In genomic region chr4:184114431-184114830, GRCh38 we compare ENCODE assay signal across 26 cellular contexts.
DNase-seq lines count a peak whose midpoint lies in the region; ATAC-seq and TF ChIP-seq lines count a peak whose summit lies in the region.
"Had no signal": no experiment of that assay in that cellular context is flagged by ENCODE, and none has a peak within 500 bp of the region (broad histone marks: within the 10 kb centered on the region; RNA-seq: fewer than 3 reads in every experiment).

No MANE protein-coding gene starts in this region.

- H3K9me3 ChIP-seq in PC-3 (ENCODE audit: low read length): no peaks in the 10 kb centered on the region
- H3K9me3 ChIP-seq in endodermal cell (ENCODE audit: control insufficient read depth, low read length): no peaks in the 10 kb centered on the region
- H3K9me3 ChIP-seq in neural progenitor cell (ENCODE audit: low read depth): no peaks in the 10 kb centered on the region
- H3K9me3 ChIP-seq: body of pancreas, MG63, prostate gland, testis had no signal

- H3K36me3 ChIP-seq in PC-3 (ENCODE audit: low read depth, low read length) (no peaks in the 10 kb centered on the region), endodermal cell (ENCODE audit: control insufficient read depth, insufficient read depth, low read length) (no peaks in the 10 kb centered on the region), neural progenitor cell (no peaks in the 10 kb centered on the region)
- H3K36me3 ChIP-seq: MG63, prostate gland, sigmoid colon had no signal

- intact Hi-C loops in PC-3 (cut with micrococcal nuclease): no loop called here

- H3K9ac ChIP-seq in PC-3 (ENCODE audit: low read length) (no peak overlapping the region), endodermal cell (ENCODE audit: extremely low read depth, low read length, poor library complexity, severe bottlenecking) (no peak overlapping the region), neural progenitor cell (no peak overlapping the region)

- H3K27ac Mint-ChIP-seq in endodermal cell: no peak overlapping the region
- H3K27ac Mint-ChIP-seq in neural progenitor cell: no peak overlapping the region
- no peak overlapping the region for H3K27ac Mint-ChIP-seq in stimulated activated naive CD8-positive, alpha-beta T cell treated with anti-CD3 and anti-CD28 coated beads, Interleukin-15, amount 100 ng/mL, for 72 hours
- H3K27ac Mint-ChIP-seq: activated CD4-positive, alpha-beta T cell treated with anti-CD3 and anti-CD28 coated beads, Interleukin-2, amount 10 ng/mL, durations not matched to agents 7 days and 5 days; CD4-positive, alpha-beta memory T cell; stimulated activated naive B cell treated with anti-CD40 and anti-IgM and Interleukin-4, amounts not matched to agents 10 μg/mL and 1 μg/mL and 100 μg/mL, for 72 hours had no signal

- H3K4me1 Mint-ChIP-seq in endodermal cell: no peaks in the 10 kb centered on the region
- no peaks in the 10 kb centered on the region for H3K4me1 Mint-ChIP-seq in neural progenitor cell
- no peaks in the 10 kb centered on the region for H3K4me1 Mint-ChIP-seq in stimulated activated naive CD8-positive, alpha-beta T cell treated with anti-CD3 and anti-CD28 coated beads, Interleukin-15, amount 100 ng/mL, for 72 hours
- H3K4me1 Mint-ChIP-seq: activated CD4-positive, alpha-beta T cell treated with anti-CD3 and anti-CD28 coated beads, Interleukin-2, amount 10 ng/mL, durations not matched to agents 7 days and 5 days; neural crest cell; stimulated activated naive B cell treated with anti-CD40 and anti-IgM and Interleukin-4, amounts not matched to agents 10 μg/mL and 1 μg/mL and 100 μg/mL, for 72 hours had no signal

- peak; percentile 20; the same call in 1 of the 3 replicates for TF ChIP-seq CTCF in GM12872 (IDR thresholded peaks at IDR 0.05; ENCODE audit: insufficient read depth, low read depth, low read length)
- TF ChIP-seq CTCF in PC-3 (conservative IDR thresholded peaks at IDR 0.05; ENCODE audit: low read depth, low read length): 0 out of 2 replicates have a peak, but pooled peaks have one; percentile 20
- peak; percentile 43 for TF ChIP-seq CTCF in endodermal cell (conservative IDR thresholded peaks at IDR 0.05)
- peak; percentile 4 for TF ChIP-seq CTCF in neural progenitor cell (IDR thresholded peaks at IDR 0.05)

- no peak overlapping the region for H3K4me3 Mint-ChIP-seq in endodermal cell
- H3K4me3 Mint-ChIP-seq in neural progenitor cell: no peak overlapping the region
- no peak overlapping the region for H3K4me3 Mint-ChIP-seq in stimulated activated naive CD8-positive, alpha-beta T cell treated with anti-CD3 and anti-CD28 coated beads, Interleukin-15, amount 100 ng/mL, for 72 hours
- H3K4me3 Mint-ChIP-seq: activated CD4-positive, alpha-beta T cell treated with anti-CD3 and anti-CD28 coated beads, Interleukin-2, amount 10 ng/mL, durations not matched to agents 7 days and 5 days; CD4-positive, alpha-beta memory T cell; neural crest cell; stimulated activated naive B cell treated with anti-CD40 and anti-IgM and Interleukin-4, amounts not matched to agents 10 μg/mL and 1 μg/mL and 100 μg/mL, for 72 hours had no signal

- 92% methylated on average over 8 of the region's 8 CpGs for whole genome bisulfite sequencing in endodermal cell (ENCODE audit: insufficient coverage in 1 of 2, insufficient read length in 1 of 2), 2 experiments

- CTCF ChIA-PET in PC-3 (lab: Charles Lee): no interaction called here

- no peak overlapping the region for H2AFZ ChIP-seq in PC-3 (ENCODE audit: low read length)
- H2AFZ ChIP-seq in neural progenitor cell (replicated peaks): no peak overlapping the region

- no peaks in the 10 kb centered on the region for H3K36me3 Mint-ChIP-seq in endodermal cell (ENCODE audit: low read depth)
- no peaks in the 10 kb centered on the region for H3K36me3 Mint-ChIP-seq in neural progenitor cell
- H3K36me3 Mint-ChIP-seq: CD4-positive, alpha-beta memory T cell; stimulated activated naive B cell treated with anti-CD40 and anti-IgM and Interleukin-4, amounts not matched to agents 10 μg/mL and 1 μg/mL and 100 μg/mL, for 72 hours had no signal

- H3F3A ChIP-seq in PC-3 (ENCODE audit: low read length, unreplicated experiment) (no peaks in the 10 kb centered on the region), neural progenitor cell (ENCODE audit: low read depth) (no peaks in the 10 kb centered on the region)

- H3K27me3 ChIP-seq in PC-3 (ENCODE audit: low read length): peaks cover 55% of the 10 kb centered on the region
- H3K27me3 ChIP-seq in endodermal cell (ENCODE audit: control insufficient read depth, insufficient read depth, low read length, poor library complexity, severe bottlenecking): no peaks in the 10 kb centered on the region
- no peaks in the 10 kb centered on the region for H3K27me3 ChIP-seq in neural progenitor cell
- H3K27me3 ChIP-seq: body of pancreas, MG63, testis had no signal

- H3K9me3 Mint-ChIP-seq in endodermal cell: no peaks in the 10 kb centered on the region
- H3K9me3 Mint-ChIP-seq in neural progenitor cell: peaks cover 4% of the 10 kb centered on the region
- H3K9me3 Mint-ChIP-seq in stimulated activated naive CD8-positive, alpha-beta T cell treated with anti-CD3 and anti-CD28 coated beads, Interleukin-15, amount 100 ng/mL, for 72 hours: no peaks in the 10 kb centered on the region
- H3K9me3 Mint-ChIP-seq: activated CD4-positive, alpha-beta T cell treated with anti-CD3 and anti-CD28 coated beads, Interleukin-2, amount 10 ng/mL, durations not matched to agents 7 days and 5 days; neural crest cell had no signal

- H3K79me2 ChIP-seq in PC-3 (ENCODE audit: low read length) (no peaks in the 10 kb centered on the region), neural progenitor cell (ENCODE audit: low read depth) (no peaks in the 10 kb centered on the region)

- H3K4me1 ChIP-seq in PC-3 (ENCODE audit: insufficient read depth, low read length) (no peaks in the 10 kb centered on the region), endodermal cell (ENCODE audit: control insufficient read depth, insufficient read depth, low read length) (no peaks in the 10 kb centered on the region), neural progenitor cell (no peaks in the 10 kb centered on the region)
- H3K4me1 ChIP-seq: body of pancreas, prostate gland, sigmoid colon, testis had no signal

- no peaks in the 10 kb centered on the region for H3K9me2 ChIP-seq in PC-3 (replicated peaks; ENCODE audit: low read length)

- BruUV-seq in PC-3 (replicated peaks; lab: Mats Ljungman, UMichigan): no TSS peak

- peak; percentile 22 for DNase-seq in PC-3
- DNase-seq in endodermal cell: no peak
- DNase-seq in neural progenitor cell (ENCODE audit: low spot score): no peak
- no peak for DNase-seq in stimulated activated naive CD8-positive, alpha-beta T cell treated with anti-CD3 and anti-CD28 coated beads, Interleukin-15, amount 100 ng/mL, for 72 hours
- no peak for DNase-seq in NCI-H82 (lab: John Stamatoyannopoulos, UW)
- DNase-seq: activated CD4-positive, alpha-beta T cell treated with anti-CD3 and anti-CD28 coated beads, Interleukin-2, amount 10 ng/mL, durations not matched to agents 7 days and 5 days; activated naive CD4-positive, alpha-beta T cell; activated T-cell treated with anti-CD3 and anti-CD28 coated beads, Interleukin-2, amount 50 U/mL, for 48 hours; AML-193; body of pancreas; CD4-positive, alpha-beta memory T cell; effector CD4-positive, alpha-beta T cell; mammary epithelial cell; MG63; NCI-H1105 treated with DMSO at 0.1 percent for 48 hours; NCI-H2029 treated with DMSO at 0.1 percent for 48 hours; NCI-H774; sigmoid colon; stimulated activated naive B cell treated with anti-CD40 and anti-IgM and Interleukin-4, amounts not matched to agents 10 μg/mL and 1 μg/mL and 100 μg/mL, for 72 hours; testis had no signal

- no peaks in the 10 kb centered on the region for H3K27me3 Mint-ChIP-seq in endodermal cell (ENCODE audit: insufficient read depth)
- peaks cover 5% of the 10 kb centered on the region for H3K27me3 Mint-ChIP-seq in neural progenitor cell (ENCODE audit: insufficient read depth, low read depth)
- no peaks in the 10 kb centered on the region for H3K27me3 Mint-ChIP-seq in stimulated activated naive CD8-positive, alpha-beta T cell treated with anti-CD3 and anti-CD28 coated beads, Interleukin-15, amount 100 ng/mL, for 72 hours
- H3K27me3 Mint-ChIP-seq: activated CD4-positive, alpha-beta T cell treated with anti-CD3 and anti-CD28 coated beads, Interleukin-2, amount 10 ng/mL, durations not matched to agents 7 days and 5 days had no signal

- H3K4me3 ChIP-seq in PC-3 (ENCODE audit: low read length): no peak overlapping the region
- no peak overlapping the region for H3K4me3 ChIP-seq in endodermal cell (ENCODE audit: low read length)
- no peak overlapping the region for H3K4me3 ChIP-seq in neural progenitor cell
- H3K4me3 ChIP-seq: body of pancreas, MG63, prostate gland, sigmoid colon, testis had no signal

- no peak overlapping the region for H3K27ac ChIP-seq in PC-3 (ENCODE audit: low read length)
- H3K27ac ChIP-seq in endodermal cell (ENCODE audit: low read depth, low read length): no peak overlapping the region
- H3K27ac ChIP-seq in neural progenitor cell: no peak overlapping the region
- H3K27ac ChIP-seq: body of pancreas, prostate gland, sigmoid colon, testis had no signal

- POLR2A ChIA-PET in PC-3 (lab: Charles Lee; ENCODE audit: unreplicated experiment): no interaction called here

- no peaks in the 10 kb centered on the region for H4K20me1 ChIP-seq in PC-3 (ENCODE audit: low read length)
- no peaks in the 10 kb centered on the region for H4K20me1 ChIP-seq in neural progenitor cell (ENCODE audit: low read depth)

- no peak overlapping the region for H3K4me2 ChIP-seq in PC-3 (ENCODE audit: low read length)
- no peak overlapping the region for H3K4me2 ChIP-seq in neural progenitor cell

- ATAC-seq in PC-3 (no peak), HG03139 (IDR thresholded peaks at IDR 0.05; ENCODE audit: unreplicated experiment) (no peak)
- ATAC-seq in stimulated activated naive CD8-positive, alpha-beta T cell treated with anti-CD3 and anti-CD28 coated beads, Interleukin-15, amount 100 ng/mL, for 72 hours: no peak
- ATAC-seq: body of pancreas; HCT116; SK-N-SH treated with all-trans-retinoic acid at 6 μM for 48 hours; stimulated activated naive B cell treated with anti-CD40 and anti-IgM and Interleukin-4, amounts not matched to agents 10 μg/mL and 1 μg/mL and 100 μg/mL, for 72 hours had no signal
